Comparison of ENCODE assay signal across 16 cellular contexts in the genomic region with DNA sequence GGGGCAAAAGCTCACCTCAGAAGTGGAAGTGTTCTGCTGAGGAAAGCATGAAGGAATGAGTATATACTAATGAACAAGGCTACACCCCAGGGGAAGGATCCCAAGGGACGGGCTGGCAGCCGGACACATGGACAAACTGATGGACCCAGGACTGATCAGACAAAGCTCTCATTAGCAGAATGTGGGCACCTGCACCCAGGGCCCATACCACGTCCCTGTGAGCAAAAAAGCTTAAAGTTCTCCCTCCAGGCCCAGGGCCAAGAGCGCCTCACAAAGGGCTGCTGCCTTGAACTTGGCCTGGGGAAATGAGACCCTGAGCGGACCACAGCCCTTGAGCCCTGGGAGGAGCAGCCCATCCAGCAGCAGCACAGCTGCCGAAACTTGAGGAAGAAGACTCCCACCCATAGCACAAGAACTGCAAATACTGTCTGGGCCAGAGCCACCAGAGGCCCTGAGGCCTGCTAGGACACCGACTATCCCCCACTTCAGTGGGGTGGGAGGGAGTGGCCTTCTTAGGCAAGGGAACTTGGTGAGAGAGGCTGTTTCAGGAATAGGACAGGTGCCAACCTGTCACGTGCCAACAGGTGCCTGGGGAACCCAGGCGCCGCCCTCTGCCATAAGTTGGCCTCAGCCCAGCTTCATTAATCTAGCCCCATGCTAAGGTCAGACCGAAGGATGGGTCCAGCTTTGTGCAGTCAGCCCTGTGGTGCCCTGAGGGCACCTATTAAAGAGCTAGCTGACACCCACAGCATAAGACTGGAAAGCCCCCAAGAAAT. TPM values are rescaled to one million over a fixed set of nuclear protein-coding genes. Genes with fewer than 3 reads are reported as not detected.
DNase-seq lines count a peak whose midpoint lies in the region; ATAC-seq and TF ChIP-seq lines count a peak whose summit lies in the region.
"Had no signal": no experiment of that assay in that cellular context is flagged by ENCODE, and none has a peak within 500 bp of the region (broad histone marks: within the 10 kb centered on the region; RNA-seq: fewer than 3 reads in every experiment).

No MANE protein-coding gene starts in this region.

- H3K27me3 ChIP-seq in MM.1S (replicated peaks; ENCODE audit: insufficient read depth, low read length) (no peaks in the 10 kb centered on the region), skeletal muscle tissue (ENCODE audit: control insufficient read depth in 3 of 3, insufficient read depth in 3 of 3, low read length in 3 of 3) (no peaks in the 10 kb centered on the region)
- H3K27me3 ChIP-seq: brain microvascular endothelial cell, tibial nerve had no signal

- H3K4me3 ChIP-seq in MM.1S (ENCODE audit: low read length) (no peak overlapping the region), skeletal muscle tissue (ENCODE audit: low read length in 3 of 3) (no peak overlapping the region)
- H3K4me3 ChIP-seq: tibial nerve had no signal

- no peaks in the 10 kb centered on the region for H4K20me1 ChIP-seq in MM.1S (ENCODE audit: insufficient read depth, low read length)

- no peak overlapping the region for H3K4me2 ChIP-seq in MM.1S (ENCODE audit: low read depth, low read length)

- no peaks in the 10 kb centered on the region for H3K27me3 Mint-ChIP-seq in T-helper 2 cell treated with Interferon-gamma antibody and Interleukin-4, amounts not matched to agents 5 μg/mL and 100 μg/mL, for 36 hours (ENCODE audit: low read depth)
- peaks cover 17% of the 10 kb centered on the region for H3K27me3 Mint-ChIP-seq in endothelial cell (ENCODE audit: unreplicated experiment)

- H3K27ac ChIP-seq in MM.1S (ENCODE audit: low read length): peak overlapping the region; percentile 99; the same call in 1 of the 2 replicates
- peak overlapping the region; percentile 96 for H3K27ac ChIP-seq in skeletal muscle tissue (ENCODE audit: low read depth, low read length)
- H3K27ac ChIP-seq: brain microvascular endothelial cell had no signal

- no peaks in the 10 kb centered on the region for H3K9me2 ChIP-seq in MM.1S (replicated peaks; ENCODE audit: insufficient read depth, low read length)

- DNase-seq in T-helper 2 cell treated with Interferon-gamma antibody and Interleukin-4, amounts not matched to agents 5 μg/mL and 100 μg/mL, for 36 hours (ENCODE audit: low spot score): no peak
- DNase-seq in T-helper 2 cell: no peak
- no peak for DNase-seq in MM.1S
- DNase-seq in endothelial cell (ENCODE audit: low spot score): no peak
- DNase-seq in SKM-1 treated with dmso at 0.1 percent for 144 hours (lab: John Stamatoyannopoulos, UW; ENCODE audit: unreplicated experiment): no peak
- DNase-seq: ACHN; brain microvascular endothelial cell; KBM-7; NCI-H146; stimulated activated CD4-positive, alpha-beta T cell treated with anti-CD3 and anti-CD28 coated beads, Interleukin-12 subunit alpha, Interleukin-12 subunit beta, amount 100 ng/mL, for 4 hours had no signal

- peaks cover 17% of the 10 kb centered on the region for H3K4me1 Mint-ChIP-seq in T-helper 2 cell treated with Interferon-gamma antibody and Interleukin-4, amounts not matched to agents 5 μg/mL and 100 μg/mL, for 36 hours (ENCODE audit: low read depth)
- H3K4me1 Mint-ChIP-seq in endothelial cell (ENCODE audit: unreplicated experiment): peaks cover 4% of the 10 kb centered on the region

- peak overlapping the region; percentile 38 for H3K27ac Mint-ChIP-seq in T-helper 2 cell treated with Interferon-gamma antibody and Interleukin-4, amounts not matched to agents 5 μg/mL and 100 μg/mL, for 36 hours
- peak overlapping the region; percentile 9 for H3K27ac Mint-ChIP-seq in endothelial cell (ENCODE audit: unreplicated experiment)

- no peak overlapping the region for H2AFZ ChIP-seq in MM.1S (ENCODE audit: low read length)

- TF ChIP-seq CTCF in MM.1S (IDR thresholded peaks at IDR 0.05; ENCODE audit: low read length): no peak
- TF ChIP-seq CTCF in endothelial cell (IDR thresholded peaks at IDR 0.05; ENCODE audit: unreplicated experiment): no peak

- peaks cover 14% of the 10 kb centered on the region for H3K4me1 ChIP-seq in MM.1S (ENCODE audit: low read length)
- H3K4me1 ChIP-seq in skeletal muscle tissue (ENCODE audit: control insufficient read depth in 3 of 3, insufficient read depth in 3 of 3, low read length in 3 of 3): peaks cover 20 to 45% (median 27%) of the 10 kb centered on the region in 3 donors

- H3K9ac ChIP-seq in MM.1S (ENCODE audit: low read length) (no peak overlapping the region), skeletal muscle tissue (ENCODE audit: low read depth in 1 of 3, low read length in 3 of 3) (peak overlapping the region in 2 of 3 donors; percentile 21 to 92)

- no peaks in the 10 kb centered on the region for H3K9me3 Mint-ChIP-seq in T-helper 2 cell treated with Interferon-gamma antibody and Interleukin-4, amounts not matched to agents 5 μg/mL and 100 μg/mL, for 36 hours
- H3K9me3 Mint-ChIP-seq in endothelial cell (ENCODE audit: unreplicated experiment): no peaks in the 10 kb centered on the region
- H3K9me3 Mint-ChIP-seq: WTC11 had no signal

- H3K4me3 Mint-ChIP-seq in T-helper 2 cell treated with Interferon-gamma antibody and Interleukin-4, amounts not matched to agents 5 μg/mL and 100 μg/mL, for 36 hours: no peak overlapping the region
- no peak overlapping the region for H3K4me3 Mint-ChIP-seq in endothelial cell (ENCODE audit: unreplicated experiment)
- H3K4me3 Mint-ChIP-seq: WTC11 had no signal

- H3F3A ChIP-seq in MM.1S (ENCODE audit: insufficient read depth, low read length): peaks cover 16% of the 10 kb centered on the region

- H3K9me3 ChIP-seq in MM.1S (replicated peaks; ENCODE audit: insufficient read depth, low read length) (no peaks in the 10 kb centered on the region), skeletal muscle tissue (ENCODE audit: control insufficient read depth in 3 of 3, low read length in 3 of 3) (no peaks in the 10 kb centered on the region)
- H3K9me3 ChIP-seq: tibial nerve had no signal

- peaks cover 28% of the 10 kb centered on the region for H3K36me3 Mint-ChIP-seq in T-helper 2 cell treated with Interferon-gamma antibody and Interleukin-4, amounts not matched to agents 5 μg/mL and 100 μg/mL, for 36 hours (ENCODE audit: low read depth)
- H3K36me3 Mint-ChIP-seq in endothelial cell (ENCODE audit: low read depth, unreplicated experiment): peaks cover 10% of the 10 kb centered on the region

- ATAC-seq in HG03378 (IDR thresholded peaks at IDR 0.05; ENCODE audit: unreplicated experiment): no peak
- no peak for ATAC-seq in GM21360 (IDR thresholded peaks at IDR 0.05; ENCODE audit: unreplicated experiment)
- ATAC-seq: WTC11 had no signal

- H3K36me3 ChIP-seq in MM.1S (replicated peaks; ENCODE audit: insufficient read depth, low read length) (no peaks in the 10 kb centered on the region), skeletal muscle tissue (ENCODE audit: control insufficient read depth in 3 of 3, insufficient read depth in 3 of 3, low read length in 3 of 3) (peaks cover 47 to 50% (median 48%) of the 10 kb centered on the region in 3 donors)

- peaks cover 26% of the 10 kb centered on the region for H3K79me2 ChIP-seq in MM.1S (ENCODE audit: low read length)

RNA-seq across cellular contexts. Expression of gene GMPPB, which starts 2.3 kb away (rescaled TPM):
- 21.3 TPM for total RNA-seq in endothelial cell (ENCODE audit: unreplicated experiment)
- 9.9 TPM for total RNA-seq in skeletal muscle tissue

RNA-seq across cellular contexts. Expression of gene AMIGO3, which starts 6.6 kb away (rescaled TPM):
- total RNA-seq in endothelial cell (ENCODE audit: unreplicated experiment) (0.56 TPM), skeletal muscle tissue (under 0.01 TPM)
- total RNA-seq: endothelial cell of umbilical vein had no signal

RNA-seq across cellular contexts. Expression of gene RNF123, which starts 36.7 kb away (rescaled TPM):
- 42.3 TPM for total RNA-seq in endothelial cell (ENCODE audit: unreplicated experiment)
- total RNA-seq in skeletal muscle tissue: 31.3 TPM

RNA-seq across cellular contexts. Expression of gene MST1, which starts 36.8 kb away (rescaled TPM):
- total RNA-seq in endothelial cell (ENCODE audit: unreplicated experiment): 22.0 TPM
- total RNA-seq in skeletal muscle tissue: 1.6 TPM

RNA-seq across cellular contexts. Expression of gene APEH, which starts 51.9 kb away (rescaled TPM):
- total RNA-seq in endothelial cell (ENCODE audit: unreplicated experiment) (71.1 TPM), skeletal muscle tissue (75.2 TPM)
